In genomic region chr14:35235840-35236239, GRCh38 we compare ENCODE assay signal across 1 cellular context.
TF ChIP-seq lines count a peak whose summit lies in the region.

No MANE protein-coding gene starts in this region.

TF ChIP-seq in K562, 482 proteins besides CTCF, POLR2A, EP300 and RAD21:
- no peak for TF ChIP-seq ZNF232 (CRISPR knock-in tag; IDR thresholded peaks at IDR 0.05)
- TF ChIP-seq ZNF121 (CRISPR knock-in tag; conservative IDR thresholded peaks at IDR 0.05) = peak; percentile 72
TF ChIP-seq in K562: peak in this region for 1.
